In the genomic region with DNA sequence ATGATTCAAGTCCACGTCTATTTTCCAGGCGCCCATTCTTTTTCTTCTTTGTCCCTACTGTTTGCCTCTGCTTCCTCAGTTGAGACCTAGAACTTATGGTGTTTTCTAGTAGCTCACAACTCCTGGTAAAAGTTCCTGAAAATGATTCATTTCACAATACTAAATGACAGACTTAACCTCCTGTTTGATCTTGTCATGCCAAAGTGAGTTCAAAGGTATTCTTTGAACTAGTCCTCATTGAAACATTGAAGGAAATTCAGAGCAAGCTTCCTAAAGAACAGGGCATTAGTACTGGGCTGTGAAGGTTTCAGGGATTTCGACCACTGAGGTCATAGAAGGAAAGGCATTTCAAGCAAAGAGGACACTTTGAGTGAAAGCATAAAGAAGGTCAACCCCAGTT, we compare ENCODE assay signal across 28 cellular contexts.
"Had no signal": no experiment of that assay in that cellular context is flagged by ENCODE, and none has a peak within 500 bp of the region (broad histone marks: within the 10 kb centered on the region; RNA-seq: fewer than 3 reads in every experiment).

No MANE protein-coding gene starts in this region.

- H3K27ac Mint-ChIP-seq: dendritic cell treated with granulocyte-macrophage colony-stimulating factor and Interleukin-4, amounts not matched to agents 40 ng/mL and 50 ng/mL, for 4 days; effector memory CD8-positive, alpha-beta T cell; endodermal cell had no signal

- H3K27me3 Mint-ChIP-seq: dendritic cell treated with granulocyte-macrophage colony-stimulating factor and Interleukin-4, amounts not matched to agents 40 ng/mL and 50 ng/mL, for 4 days had no signal

- H3K27me3 ChIP-seq: colonic mucosa, dorsolateral prefrontal cortex, esophagus muscularis mucosa, esophagus squamous epithelium, gastrocnemius medialis, gastroesophageal sphincter, heart left ventricle, heart right ventricle had no signal

- H3K4me3 Mint-ChIP-seq: dendritic cell treated with granulocyte-macrophage colony-stimulating factor and Interleukin-4, amounts not matched to agents 40 ng/mL and 50 ng/mL, for 4 days; effector memory CD8-positive, alpha-beta T cell; endodermal cell had no signal

- H3K9me3 Mint-ChIP-seq: effector memory CD8-positive, alpha-beta T cell had no signal

- H3K4me3 ChIP-seq: colonic mucosa, coronary artery, dorsolateral prefrontal cortex, esophagus muscularis mucosa, esophagus squamous epithelium, gastrocnemius medialis, gastroesophageal sphincter, heart left ventricle, heart right ventricle had no signal

- H3K4me1 ChIP-seq: colonic mucosa, esophagus muscularis mucosa, esophagus squamous epithelium, foreskin keratinocyte, gastrocnemius medialis, gastroesophageal sphincter had no signal

- FAIRE-seq: colon, endometrium, frontal cortex had no signal

- DNase-seq: colonic mucosa; cortex of kidney; dermis blood vessel endothelial cell; dorsolateral prefrontal cortex; effector CD4-positive, alpha-beta T cell; effector CD8-positive, alpha-beta T cell; effector memory CD4-positive, alpha-beta T cell; effector memory CD8-positive, alpha-beta T cell; endodermal cell; erythroblast; esophagus squamous epithelium; foreskin fibroblast; foreskin keratinocyte; foreskin melanocyte; gastrocnemius medialis; glutamatergic neuron; head of caudate nucleus; heart left ventricle; heart right ventricle had no signal

- ATAC-seq: effector memory CD8-positive, alpha-beta T cell; esophagus mucosa; foreskin keratinocyte; gastrocnemius medialis; gastroesophageal sphincter; heart left ventricle; heart right ventricle had no signal

- H3K36me3 ChIP-seq: colonic mucosa, esophagus muscularis mucosa, esophagus squamous epithelium, gastrocnemius medialis, gastroesophageal sphincter, heart left ventricle, heart right ventricle had no signal

- H3K27ac ChIP-seq: colonic mucosa, coronary artery, dorsolateral prefrontal cortex, epithelial cell of prostate, esophagus muscularis mucosa, esophagus squamous epithelium, foreskin keratinocyte, gastrocnemius medialis, gastroesophageal sphincter, heart left ventricle, heart right ventricle had no signal

- H3K9me3 ChIP-seq: colonic mucosa, esophagus squamous epithelium, gastrocnemius medialis had no signal
